Comparison of ENCODE assay signal across 31 cellular contexts in genomic region chr11:75485742-75486141, GRCh38. TPM values are rescaled to one million over a fixed set of nuclear protein-coding genes. Genes with fewer than 3 reads are reported as not detected.
"Had no signal": no experiment of that assay in that cellular context is flagged by ENCODE, and none has a peak within 500 bp of the region (broad histone marks: within the 10 kb centered on the region; RNA-seq: fewer than 3 reads in every experiment).

No MANE protein-coding gene starts in this region.

- H3K9me3 ChIP-seq: ascending aorta had no signal

- H3K27me3 ChIP-seq: ascending aorta, cardiac muscle cell had no signal

- ATAC-seq: activated CD8-positive, alpha-beta T cell treated with anti-CD3 and anti-CD28 coated beads for 36 hours; activated naive CD8-positive, alpha-beta T cell treated with anti-CD3 and anti-CD28 coated beads, Interleukin-2, amount 50 U/mL, for 24 hours; activated T-cell treated with anti-CD3 and anti-CD28 coated beads, Interleukin-2, amount 50 U/mL, for 4 hours; activated T-cell treated with anti-CD3 and anti-CD28 coated beads, Interleukin-2, amount 50 U/mL, for 72 hours; activated T-helper 17 cell treated with anti-CD3 and anti-CD28 coated beads, Interleukin-2, amount 50 U/mL, for 72 hours had no signal

- FAIRE-seq: bronchial epithelial cell, TTC549 had no signal

- H3K36me3 ChIP-seq: ascending aorta, cardiac muscle cell had no signal

- DNase-seq: activated B cell treated with CpG ODN at 0.5 μM for 24 hours; activated CD4-positive, alpha-beta memory T cell treated with anti-CD3 and anti-CD28 coated beads for 36 hours; activated CD4-positive, alpha-beta T cell treated with anti-CD3 and anti-CD28 coated beads for 4 hours; activated CD4-positive, alpha-beta T cell treated with anti-CD3 and anti-CD28 coated beads, Interleukin-2, amount 10 ng/mL, durations not matched to agents 24 days and 14 days; activated CD4-positive, alpha-beta T cell treated with anti-CD3 and anti-CD28 coated beads, Interleukin-2, amount 50 U/mL, for 1 hour; activated CD4-positive, alpha-beta T cell treated with anti-CD3 and anti-CD28 coated beads, Interleukin-2, amount 50 U/mL, for 4 hours; activated CD4-positive, CD25-positive, alpha-beta regulatory T cell treated with anti-CD3 and anti-CD28 coated beads, Interleukin-2, amount 50 U/mL, for 72 hours; activated CD8-positive, alpha-beta memory T cell treated with anti-CD3 and anti-CD28 coated beads, Interleukin-2, amount 50 U/mL, for 4 hours; activated CD8-positive, alpha-beta T cell treated with anti-CD3 and anti-CD28 coated beads for 36 hours; activated gamma-delta T cell; activated naive CD4-positive, alpha-beta T cell treated with anti-CD3 and anti-CD28 coated beads, Interleukin-2, amount 10 ng/mL, durations not matched to agents 7 days and 5 days; activated naive CD4-positive, alpha-beta T cell treated with Interleukin-2 at 50 U/mL for 16 hours; activated naive CD8-positive, alpha-beta T cell treated with anti-CD3 and anti-CD28 coated beads, Interleukin-2, amount 10 ng/mL, durations not matched to agents 7 days and 5 days; activated naive CD8-positive, alpha-beta T cell treated with anti-CD3 and anti-CD28 coated beads, Interleukin-2, amount 50 U/mL, for 24 hours; activated T-cell treated with anti-CD3 and anti-CD28 coated beads for 4 hours; activated T-cell treated with anti-CD3 and anti-CD28 coated beads, Interleukin-2, amount 50 U/mL, for 1 hour; activated T-cell treated with anti-CD3 and anti-CD28 coated beads, Interleukin-2, amount 50 U/mL, for 4 hours; activated T-cell treated with anti-CD3 and anti-CD28 coated beads, Interleukin-2, amount 50 U/mL, for 72 hours; amygdala; anterior cingulate cortex; caudate nucleus; SW 1271; T-helper 1 cell; T-helper 2 cell; T-helper 9 cell had no signal

- H3K27ac ChIP-seq: ascending aorta, cardiac muscle cell, VCaP had no signal

- H3K4me3 ChIP-seq: ascending aorta, cardiac muscle cell had no signal

- H3K4me1 ChIP-seq: ascending aorta had no signal

RNA-seq across cellular contexts. Expression of gene KLHL35, which starts 52.7 kb away (rescaled TPM):
- total RNA-seq: ascending aorta had no signal
